Comparison of ENCODE assay signal across 1 cellular context in genomic region chr1:160472112-160472511, GRCh38.
TF ChIP-seq lines count a peak whose summit lies in the region.

No MANE protein-coding gene starts in this region.

TF ChIP-seq in GM12878, 131 proteins besides CTCF, POLR2A, EP300 and RAD21 (continued from another document):
- TF ChIP-seq ZBTB40 (IDR thresholded peaks at IDR 0.05; ENCODE audit: borderline replicate concordance) = no peak
- TF ChIP-seq ELK1 (IDR thresholded peaks at IDR 0.05; ENCODE audit: low read depth, low read length) = no peak
- TF ChIP-seq RCOR1 (conservative IDR thresholded peaks at IDR 0.05; ENCODE audit: low read depth, low read length) = no peak
